ENCODE assay signal across 18 cellular contexts in the genomic region with DNA sequence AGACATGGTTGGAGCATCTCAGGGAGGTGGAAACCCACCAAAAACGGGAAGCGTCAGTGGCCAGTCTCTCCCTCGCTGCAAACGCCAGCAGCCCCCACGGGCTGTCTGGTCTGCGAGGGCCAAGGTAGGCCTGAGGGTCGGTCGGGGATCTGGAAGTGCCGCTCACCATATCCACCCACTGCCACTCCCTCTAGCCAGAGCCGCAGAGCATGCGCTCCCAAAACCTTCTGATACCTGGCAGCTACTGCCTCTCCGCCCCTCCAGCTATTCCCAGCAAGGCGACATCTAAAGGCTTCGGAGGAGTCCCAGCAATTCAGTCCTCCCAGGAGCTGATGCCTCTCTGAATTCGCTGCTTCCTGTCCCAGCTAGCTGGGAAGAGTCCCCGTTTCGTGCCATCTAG. TPM values are rescaled to one million over a fixed set of nuclear protein-coding genes. Genes with fewer than 3 reads are reported as not detected.
DNase-seq lines count a peak whose midpoint lies in the region; ATAC-seq, FAIRE-seq and TF ChIP-seq lines count a peak whose summit lies in the region.
"Had no signal": no experiment of that assay in that cellular context is flagged by ENCODE, and none has a peak within 500 bp of the region (broad histone marks: within the 10 kb centered on the region; RNA-seq: fewer than 3 reads in every experiment).

No MANE protein-coding gene starts in this region.

- no peaks in the 10 kb centered on the region; the same call in 1 of the 3 replicates for H3K9me3 Mint-ChIP-seq in GM23338
- H3K9me3 Mint-ChIP-seq in activated T-helper 1 cell treated with anti-CD3 and anti-CD28 coated beads, Interleukin-12 subunit alpha, Interleukin-12 subunit beta, Interleukin-2, Interleukin-4 antibody, amounts not matched to agents 30 ng/mL and 10 ng/mL and 1 ng/mL, durations not matched to agents 14 hours and 24 hours and 36 hours = no peaks in the 10 kb centered on the region
- H3K9me3 Mint-ChIP-seq: HFFc6 had no signal

- H4K8ac ChIP-seq in H1 (ENCODE audit: extremely low read depth, insufficient read depth, low read length) (peak overlapping the region; percentile 18), trophoblast cell (ENCODE audit: low read depth, low read length) (no peak overlapping the region)

- H3K4ac ChIP-seq in H1 (replicated peaks; ENCODE audit: insufficient read length, low read depth, low read length) (no peak overlapping the region), trophoblast cell (ENCODE audit: low read depth, low read length) (peak overlapping the region; percentile 75)

- H4K20me1 ChIP-seq in GM23338 (replicated peaks; ENCODE audit: insufficient read depth) (peaks cover 78% of the 10 kb centered on the region), H1 (replicated peaks in 1 of 2; ENCODE audit: control insufficient read depth in 1 of 2, insufficient read depth in 2 of 2, low read length in 2 of 2) (peaks cover 51 to 55% of the 10 kb centered on the region in 2 experiments)

- H3K56ac ChIP-seq in H1 (replicated peaks; ENCODE audit: insufficient read length, low read depth, low read length) = no peak overlapping the region

- no peak for TF ChIP-seq POLR2A in H1 (IDR thresholded peaks at IDR 0.05; ENCODE audit: control extremely low read depth in 1 of 2, low read depth in 2 of 2, low read length in 2 of 2)
- TF ChIP-seq POLR2A in testis (IDR thresholded peaks at IDR 0.05) = no peak
- TF ChIP-seq POLR2A in esophagus muscularis mucosa (IDR thresholded peaks at IDR 0.05; ENCODE audit: low read depth) = no peak

- TF ChIP-seq EP300 in H1 (IDR thresholded peaks at IDR 0.05; ENCODE audit: borderline replicate concordance in 1 of 2, low read depth in 2 of 2, low read length in 2 of 2) (no peak), esophagus muscularis mucosa (IDR thresholded peaks at IDR 0.05) (no peak)

- H2BK15ac ChIP-seq in H1 (ENCODE audit: low read length) = no peak overlapping the region

- H3K9me3 ChIP-seq in H1 (ENCODE audit: insufficient read depth in 2 of 2, low read depth in 1 of 2, low read length in 1 of 2) (no peaks in the 10 kb centered on the region), trophoblast cell (ENCODE audit: insufficient read depth, low read depth, low read length) (no peaks in the 10 kb centered on the region), testis (no peaks in the 10 kb centered on the region), esophagus muscularis mucosa (no peaks in the 10 kb centered on the region)
- H3K9me3 ChIP-seq: BE2C had no signal

- H3K4me1 ChIP-seq in GM23338 (ENCODE audit: insufficient read depth) = peaks cover 7% of the 10 kb centered on the region; the same call in 1 of the 2 replicates
- peaks cover 0 to 14% (median 4%) of the 10 kb centered on the region in 4 experiments; a peak in 5 of 7 replicates for H3K4me1 ChIP-seq in H1 (replicated peaks in 1 of 4; ENCODE audit: control insufficient read depth in 3 of 4, insufficient read depth in 4 of 4, low read length in 3 of 4)
- peaks cover 3% of the 10 kb centered on the region in 2 experiments for H3K4me1 ChIP-seq in trophoblast cell (ENCODE audit: control insufficient read depth in 1 of 2, insufficient read depth in 2 of 2, low read length in 2 of 2)
- H3K4me1 ChIP-seq in testis = peaks cover 40% of the 10 kb centered on the region
- H3K4me1 ChIP-seq in esophagus muscularis mucosa = peaks cover 70 to 91% (median 90%) of the 10 kb centered on the region in 4 donors

- H3K27ac Mint-ChIP-seq in GM23338 = peak overlapping the region; percentile 51; the same call in 1 of the 2 replicates
- H3K27ac Mint-ChIP-seq in activated T-helper 1 cell treated with anti-CD3 and anti-CD28 coated beads, Interleukin-12 subunit alpha, Interleukin-12 subunit beta, Interleukin-2, Interleukin-4 antibody, amounts not matched to agents 30 ng/mL and 10 ng/mL and 1 ng/mL, durations not matched to agents 14 hours and 24 hours and 36 hours = peak overlapping the region; percentile 10
- H3K27ac Mint-ChIP-seq: HFFc6 had no signal

- no peaks in the 10 kb centered on the region for H3K9me2 ChIP-seq in GM23338 (ENCODE audit: insufficient read depth)

- POLR2A ChIA-PET in H1 (lab: Charles Lee; ENCODE audit: partially characterized antibody) = interaction anchor here (0.6 to 4.2 kb wide), 10 partner anchors 12 to 302 kb away, joined by 3 to 26 read pairs (median 4); a partner anchor contains a TSS

- H3K14ac ChIP-seq in H1 (ENCODE audit: insufficient read length) (no peak overlapping the region), trophoblast cell (ENCODE audit: low read length) (no peak overlapping the region)

- no peak overlapping the region for H2BK12ac ChIP-seq in H1 (ENCODE audit: low read depth, low read length)
- no peak overlapping the region for H2BK12ac ChIP-seq in trophoblast cell (ENCODE audit: low read length)

- H3K4me1 Mint-ChIP-seq in GM23338 = peaks cover 43% of the 10 kb centered on the region
- H3K4me1 Mint-ChIP-seq in activated T-helper 1 cell treated with anti-CD3 and anti-CD28 coated beads, Interleukin-12 subunit alpha, Interleukin-12 subunit beta, Interleukin-2, Interleukin-4 antibody, amounts not matched to agents 30 ng/mL and 10 ng/mL and 1 ng/mL, durations not matched to agents 14 hours and 24 hours and 36 hours (ENCODE audit: low read depth) = peaks cover 35% of the 10 kb centered on the region

- no peak for TF ChIP-seq RAD21 in H1 (IDR thresholded peaks at IDR 0.05 in 1 of 2, conservative IDR thresholded peaks at IDR 0.05 in 1 of 2; ENCODE audit: low read depth in 2 of 2, low read length in 2 of 2)

- H2BK20ac ChIP-seq in H1 (ENCODE audit: low read length) = no peak overlapping the region

- CTCF ChIA-PET in H1 (lab: Charles Lee; ENCODE audit: partially characterized antibody) = interaction anchor here (0.8 to 4.6 kb wide), 14 partner anchors 10 to 127 kb away, joined by 3 to 48 read pairs (median 6); no protein-coding TSS in a partner anchor

- peaks cover 16% of the 10 kb centered on the region for H3K27me3 Mint-ChIP-seq in GM23338 (ENCODE audit: insufficient read depth, low read depth, poor library complexity)
- no peaks in the 10 kb centered on the region for H3K27me3 Mint-ChIP-seq in activated T-helper 1 cell treated with anti-CD3 and anti-CD28 coated beads, Interleukin-12 subunit alpha, Interleukin-12 subunit beta, Interleukin-2, Interleukin-4 antibody, amounts not matched to agents 30 ng/mL and 10 ng/mL and 1 ng/mL, durations not matched to agents 14 hours and 24 hours and 36 hours (ENCODE audit: insufficient read depth)

- H3K27ac ChIP-seq in GM23338 (ENCODE audit: low read depth) (peak overlapping the region; percentile 50), H1 (ENCODE audit: low read depth, low read length) (no peak overlapping the region), trophoblast cell (ENCODE audit: low read depth, low read length) (no peak overlapping the region), testis (no peak overlapping the region), esophagus muscularis mucosa (replicated peaks in 1 of 4) (peak overlapping the region in 1 of 4 donors; percentile 85)

- no peaks in the 10 kb centered on the region for H3K27me3 ChIP-seq in GM23338 (ENCODE audit: insufficient read depth)
- no peaks in the 10 kb centered on the region for H3K27me3 ChIP-seq in H1 (replicated peaks in 1 of 4; ENCODE audit: control insufficient read depth in 3 of 4, extremely low read depth in 1 of 4, insufficient read depth in 3 of 4, low read length in 3 of 4)
- no peaks in the 10 kb centered on the region for H3K27me3 ChIP-seq in trophoblast cell (ENCODE audit: insufficient read depth, low read length)
- H3K27me3 ChIP-seq in testis = no peaks in the 10 kb centered on the region
- H3K27me3 ChIP-seq in esophagus muscularis mucosa = no peaks in the 10 kb centered on the region
- H3K27me3 ChIP-seq: BE2C had no signal

- H2BK5ac ChIP-seq in H1 (ENCODE audit: low read depth, low read length) (no peak overlapping the region; the same call in 1 of the 2 replicates), trophoblast cell (ENCODE audit: low read depth, low read length, poor library complexity) (no peak overlapping the region)

- H3K23me2 ChIP-seq in H1 (ENCODE audit: low read depth, low read length) = peaks cover 8% of the 10 kb centered on the region

- H3K18ac ChIP-seq in H1 (ENCODE audit: extremely low read depth, low read length) (no peak overlapping the region), trophoblast cell (ENCODE audit: low read length) (no peak overlapping the region)

- H3K4me3 ChIP-seq in GM23338 (no peak overlapping the region), H1 (ENCODE audit: extremely low read depth in 1 of 4, insufficient read depth in 2 of 4, low read depth in 3 of 4, low read length in 4 of 4) (no peak overlapping the region), trophoblast cell (ENCODE audit: low read depth, low read length) (no peak overlapping the region), testis (no peak overlapping the region), esophagus muscularis mucosa (no peak overlapping the region)

- no peak for TF ChIP-seq CTCF in GM23338 (conservative IDR thresholded peaks at IDR 0.05; ENCODE audit: low read depth in 2 of 2)
- no peak for TF ChIP-seq CTCF in H1 (IDR thresholded peaks at IDR 0.05; ENCODE audit: control extremely low read depth in 1 of 3, insufficient read depth in 1 of 3, low read depth in 1 of 3, low read length in 3 of 3)
- TF ChIP-seq CTCF in testis (IDR thresholded peaks at IDR 0.05) = no peak
- no peak for TF ChIP-seq CTCF in esophagus muscularis mucosa (IDR thresholded peaks at IDR 0.05)

- H4K12ac ChIP-seq in trophoblast cell (ENCODE audit: low read depth, low read length) = no peak overlapping the region

- no peak overlapping the region for H2AFZ ChIP-seq in GM23338
- no peak overlapping the region for H2AFZ ChIP-seq in H1 (ENCODE audit: low read length)
- no peak overlapping the region for H2AFZ ChIP-seq in trophoblast cell (ENCODE audit: insufficient read depth, low read length, poor library complexity)

- WGBS in H1 (ENCODE audit: extremely low coverage in 1 of 2, insufficient coverage in 1 of 2, insufficient read length in 1 of 2, insufficient replicate concordance in 2 of 2, low coverage in 1 of 2, low lambda C conversion rate in 2 of 2, missing lambda C conversion rate in 1 of 2), 2 experiments = 89% methylated on average over 17 of the region's 17 CpGs; no CpG with 5 or more reads in 1 of the 2 experiments
- WGBS in trophoblast cell (ENCODE audit: extremely low coverage, insufficient coverage, insufficient read length) = no CpG with 5 or more reads among the region's 17 CpGs
- WGBS in testis, 2 donors = 82 to 86% methylated on average over 17 of the region's 17 CpGs
- 85% methylated on average over 10 of the region's 17 CpGs for WGBS in esophagus muscularis mucosa

- H4K91ac ChIP-seq in H1 (replicated peaks; ENCODE audit: insufficient read length, low read length) = no peak overlapping the region
- no peak overlapping the region for H4K91ac ChIP-seq in trophoblast cell (ENCODE audit: low read depth, low read length)

- H3K36me3 ChIP-seq in GM23338 (ENCODE audit: insufficient read depth) = peaks cover 10% of the 10 kb centered on the region
- peaks cover 5 to 23% (median 17%) of the 10 kb centered on the region in 4 experiments; a peak in 6 of 8 replicates for H3K36me3 ChIP-seq in H1 (ENCODE audit: control insufficient read depth in 2 of 4, insufficient read depth in 4 of 4, low read length in 3 of 4)
- H3K36me3 ChIP-seq in trophoblast cell (ENCODE audit: control insufficient read depth in 1 of 2, insufficient read depth in 2 of 2, low read length in 2 of 2) = peaks cover 40 to 48% of the 10 kb centered on the region in 2 experiments
- no peaks in the 10 kb centered on the region for H3K36me3 ChIP-seq in testis (ENCODE audit: low read depth, missing control alignments)
- H3K36me3 ChIP-seq in esophagus muscularis mucosa = peaks cover 0 to 34% (median 21%) of the 10 kb centered on the region in 4 donors

- H3K9ac ChIP-seq in H1 (replicated peaks in 1 of 4; ENCODE audit: extremely low read depth in 1 of 4, low read depth in 3 of 4, low read length in 3 of 4) (0 out of 7 replicates have a peak overlapping the region, but pooled peaks of 1 of the 4 experiments have one; percentile 7), trophoblast cell (ENCODE audit: low read length) (no peak overlapping the region)

- H3F3A ChIP-seq in GM23338 (replicated peaks; ENCODE audit: low read depth) = no peaks in the 10 kb centered on the region

- H3K79me1 ChIP-seq in H1 (ENCODE audit: low read depth, low read length) = peaks cover 18% of the 10 kb centered on the region; the same call in 1 of the 2 replicates
- H3K79me1 ChIP-seq in trophoblast cell (ENCODE audit: low read length) = peaks cover 10% of the 10 kb centered on the region

- peaks cover 38% of the 10 kb centered on the region for H3K36me3 Mint-ChIP-seq in GM23338 (ENCODE audit: low read depth)
- H3K36me3 Mint-ChIP-seq in activated T-helper 1 cell treated with anti-CD3 and anti-CD28 coated beads, Interleukin-12 subunit alpha, Interleukin-12 subunit beta, Interleukin-2, Interleukin-4 antibody, amounts not matched to agents 30 ng/mL and 10 ng/mL and 1 ng/mL, durations not matched to agents 14 hours and 24 hours and 36 hours (ENCODE audit: low read depth) = peaks cover 26% of the 10 kb centered on the region

- intact Hi-C loops in activated T-helper 1 cell treated with anti-CD3 and anti-CD28 coated beads, Interleukin-12 subunit alpha, Interleukin-12 subunit beta, Interleukin-2, Interleukin-4 antibody, amounts not matched to agents 30 ng/mL and 10 ng/mL and 1 ng/mL, durations not matched to agents 14 hours and 24 hours and 36 hours (cut with micrococcal nuclease) = no loop called here
- intact Hi-C loops in testis (cut with DNase I; ENCODE audit: low total_unique reads) = no loop called here
- intact Hi-C loops in esophagus muscularis mucosa (cut with DNase I) = no loop called here

- no peak overlapping the region for H3K4me2 ChIP-seq in GM23338
- H3K4me2 ChIP-seq in H1 (ENCODE audit: insufficient read depth in 1 of 2, low read depth in 2 of 2, low read length in 2 of 2) = no peak overlapping the region
- no peak overlapping the region for H3K4me2 ChIP-seq in trophoblast cell (ENCODE audit: low read length)

- H3K79me2 ChIP-seq in GM23338 (replicated peaks; ENCODE audit: insufficient read depth) = peaks cover 81% of the 10 kb centered on the region
- H3K79me2 ChIP-seq in H1 (ENCODE audit: control insufficient read depth in 1 of 2, insufficient read depth in 2 of 2, low read length in 2 of 2) = peaks cover 46 to 88% of the 10 kb centered on the region in 2 experiments
- peaks cover 39% of the 10 kb centered on the region for H3K79me2 ChIP-seq in trophoblast cell (ENCODE audit: control insufficient read depth, insufficient read depth, low read length, poor library complexity)

- H2BK120ac ChIP-seq in H1 (replicated peaks; ENCODE audit: low read depth, low read length) (no peak overlapping the region), trophoblast cell (ENCODE audit: insufficient read depth, low read length, poor library complexity) (no peak overlapping the region)

- DNase-seq in GM23338 (ENCODE audit: low spot score) (peak; percentile 32), H1 (ENCODE audit: low read depth in 1 of 2, low spot score in 2 of 2) (no peak), trophoblast cell (no peak), SIG-M5 (lab: John Stamatoyannopoulos, UW) (no peak), testis (no peak), esophagus muscularis mucosa (ENCODE audit: extremely low spot score) (no peak), cerebellar cortex (ENCODE audit: low spot score) (no peak)
- DNase-seq in activated T-helper 1 cell treated with anti-CD3 and anti-CD28 coated beads, Interleukin-12 subunit alpha, Interleukin-12 subunit beta, Interleukin-2, Interleukin-4 antibody, amounts not matched to agents 30 ng/mL and 10 ng/mL and 1 ng/mL, durations not matched to agents 14 hours and 24 hours and 36 hours (ENCODE audit: low spot score) = no peak
- DNase-seq: BE2C, DMS 273 treated with DMSO at 0.1 percent for 48 hours, GOT3, HFFc6, NCI-H1930, NCI-H2171 treated with DMSO at 0.1 percent for 48 hours, NCI-H510A, SHP77 had no signal

- no peak for ATAC-seq in GM23338
- ATAC-seq: Panc1 had no signal

- H4K5ac ChIP-seq in H1 (ENCODE audit: insufficient read length, low read depth, low read length) = no peak overlapping the region

- H3K23ac ChIP-seq in H1 (ENCODE audit: insufficient read length) = no peak overlapping the region
- H3K23ac ChIP-seq in trophoblast cell (ENCODE audit: low read length) = no peak overlapping the region

- peak overlapping the region; percentile 17; the same call in 1 of the 3 replicates for H3K4me3 Mint-ChIP-seq in GM23338
- no peak overlapping the region for H3K4me3 Mint-ChIP-seq in activated T-helper 1 cell treated with anti-CD3 and anti-CD28 coated beads, Interleukin-12 subunit alpha, Interleukin-12 subunit beta, Interleukin-2, Interleukin-4 antibody, amounts not matched to agents 30 ng/mL and 10 ng/mL and 1 ng/mL, durations not matched to agents 14 hours and 24 hours and 36 hours
- H3K4me3 Mint-ChIP-seq: HFFc6 had no signal

- no peak overlapping the region for H2AK5ac ChIP-seq in H1 (ENCODE audit: low read depth, low read length)
- no peak overlapping the region for H2AK5ac ChIP-seq in trophoblast cell (ENCODE audit: low read length)

- FAIRE-seq in H1 (lab: Jason Lieb, UNC) = no peak
- FAIRE-seq: HTR-8/SVneo had no signal

RNA-seq across cellular contexts. Expression of a gene that starts 4.4 kb away (rescaled TPM):
- total RNA-seq in GM23338 (2014; rRNA removed; shearing (Covaris generic)) = 25.5 and 31.9 TPM in 2 replicates
- polyA plus RNA-seq in GM23338 (2016; fragmentation: Nextera tagmentation; extraction: Ambion mirVana) = 8.9 and 11.5 TPM in 2 replicates
- total RNA-seq in activated T-helper 1 cell treated with anti-CD3 and anti-CD28 coated beads, Interleukin-12 subunit alpha, Interleukin-12 subunit beta, Interleukin-2, Interleukin-4 antibody, amounts not matched to agents 30 ng/mL and 10 ng/mL and 1 ng/mL, durations not matched to agents 14 hours and 24 hours and 36 hours = 25.1 and 26.6 TPM in 2 replicates
- total RNA-seq in H1 (2021; fragmentation: NEBNext Ultra II Directional; extraction: Animal tissue kit (Norgen Biotek cat#: 25700)) = 24.4 and 24.8 TPM in 2 replicates
- 17.1 and 29.1 TPM in 2 replicates for polyA plus RNA-seq in H1 (2011; rRNA removed)
- polyA plus RNA-seq in H1 (2011; cell fraction: cytosol; rRNA removed) = 16.6 TPM
- polyA plus RNA-seq in H1 (2011; cell fraction: nucleus; rRNA removed) = 36.2 TPM
- 22.3 to 27.7 TPM (median 25.3 TPM) in 4 replicates for polyA plus RNA-seq in H1 (2012, experiment 1 of 2)
- polyA plus RNA-seq in H1 (2012, experiment 2 of 2) = 18.2 TPM
- polyA plus RNA-seq in H1 (2013, experiment 1 of 2) = 31.2 TPM
- polyA plus RNA-seq in H1 (2013, experiment 2 of 2) = 30.1 TPM
- polyA minus RNA-seq in H1 (2011; rRNA and poly(A)+ RNA removed) = 9.1 and 10.6 TPM in 2 replicates
- 10.7 TPM for polyA minus RNA-seq in H1 (2011; cell fraction: cytosol; rRNA and poly(A)+ RNA removed)
- polyA minus RNA-seq in H1 (2011; cell fraction: nucleus; rRNA and poly(A)+ RNA removed) = 13.1 TPM
- 20.5 TPM in 2 replicates for polyA plus RNA-seq in trophoblast cell (2013)
- total RNA-seq in testis = 10 to 100 TPM; 33.0 to 37.2 TPM
- polyA plus RNA-seq in testis (ENCODE audit: insufficient read depth, low read depth, low replicate concordance) = 22.9 TPM
- total RNA-seq in esophagus muscularis mucosa = 10 to 100 TPM; 22.4 to 30.3 (median 26.5) TPM

RNA-seq across cellular contexts. Expression of a gene that starts 4.8 kb away (rescaled TPM):
- 131 and 140 TPM in 2 replicates for total RNA-seq in GM23338 (2014; rRNA removed; shearing (Covaris generic))
- polyA plus RNA-seq in GM23338 (2016; fragmentation: Nextera tagmentation; extraction: Ambion mirVana) (58.0 and 62.1 TPM in 2 replicates), H1 (2011; rRNA removed) (187 and 298 TPM in 2 replicates), testis (ENCODE audit: insufficient read depth, low read depth, low replicate concordance) (213 TPM)
- 106 and 116 TPM in 2 replicates for total RNA-seq in activated T-helper 1 cell treated with anti-CD3 and anti-CD28 coated beads, Interleukin-12 subunit alpha, Interleukin-12 subunit beta, Interleukin-2, Interleukin-4 antibody, amounts not matched to agents 30 ng/mL and 10 ng/mL and 1 ng/mL, durations not matched to agents 14 hours and 24 hours and 36 hours
- 120 and 124 TPM in 2 replicates for total RNA-seq in H1 (2021; fragmentation: NEBNext Ultra II Directional; extraction: Animal tissue kit (Norgen Biotek cat#: 25700))
- 187 TPM for polyA plus RNA-seq in H1 (2011; cell fraction: cytosol; rRNA removed)
- 357 TPM for polyA plus RNA-seq in H1 (2011; cell fraction: nucleus; rRNA removed)
- polyA plus RNA-seq in H1 (2012, experiment 1 of 2) = 79.5 to 127 TPM (median 116 TPM) in 4 replicates
- 86.4 TPM for polyA plus RNA-seq in H1 (2012, experiment 2 of 2)
- polyA plus RNA-seq in H1 (2013, experiment 1 of 2) = 74.9 TPM
- polyA plus RNA-seq in H1 (2013, experiment 2 of 2) = 72.9 TPM
- 98.5 and 101 TPM in 2 replicates for polyA minus RNA-seq in H1 (2011; rRNA and poly(A)+ RNA removed)
- 89.5 TPM for polyA minus RNA-seq in H1 (2011; cell fraction: cytosol; rRNA and poly(A)+ RNA removed)
- 111 TPM for polyA minus RNA-seq in H1 (2011; cell fraction: nucleus; rRNA and poly(A)+ RNA removed)
- 65.1 and 66.3 TPM in 2 replicates for polyA plus RNA-seq in trophoblast cell (2013)
- total RNA-seq in testis (100 to 1,000 TPM; 229 to 308 TPM), esophagus muscularis mucosa (100 to 1,000 TPM in 2 of 4 donors, 10 to 100 TPM in 2; 85.2 to 119 (median 101) TPM)

RNA-seq across cellular contexts. Expression of a gene that starts 24.5 kb away (rescaled TPM):
- total RNA-seq in GM23338 (2014; rRNA removed; shearing (Covaris generic)) = 66.6 and 68.0 TPM in 2 replicates
- polyA plus RNA-seq in GM23338 (2016; fragmentation: Nextera tagmentation; extraction: Ambion mirVana) (53.8 and 53.9 TPM in 2 replicates), H1 (2011; rRNA removed) (24.4 and 34.9 TPM in 2 replicates), testis (ENCODE audit: insufficient read depth, low read depth, low replicate concordance) (22.6 TPM)
- total RNA-seq in activated T-helper 1 cell treated with anti-CD3 and anti-CD28 coated beads, Interleukin-12 subunit alpha, Interleukin-12 subunit beta, Interleukin-2, Interleukin-4 antibody, amounts not matched to agents 30 ng/mL and 10 ng/mL and 1 ng/mL, durations not matched to agents 14 hours and 24 hours and 36 hours = 88.6 and 92.9 TPM in 2 replicates
- 63.8 and 73.1 TPM in 2 replicates for total RNA-seq in H1 (2021; fragmentation: NEBNext Ultra II Directional; extraction: Animal tissue kit (Norgen Biotek cat#: 25700))
- 21.8 TPM for polyA plus RNA-seq in H1 (2011; cell fraction: cytosol; rRNA removed)
- 52.7 TPM for polyA plus RNA-seq in H1 (2011; cell fraction: nucleus; rRNA removed)
- 40.6 to 71.6 TPM (median 66.7 TPM) in 4 replicates for polyA plus RNA-seq in H1 (2012, experiment 1 of 2)
- 66.5 TPM for polyA plus RNA-seq in H1 (2012, experiment 2 of 2)
- polyA plus RNA-seq in H1 (2013, experiment 1 of 2) = 39.4 TPM
- polyA plus RNA-seq in H1 (2013, experiment 2 of 2) = 39.7 TPM
- 19.5 and 29.8 TPM in 2 replicates for polyA minus RNA-seq in H1 (2011; rRNA and poly(A)+ RNA removed)
- 43.1 TPM for polyA minus RNA-seq in H1 (2011; cell fraction: cytosol; rRNA and poly(A)+ RNA removed)
- 20.4 TPM for polyA minus RNA-seq in H1 (2011; cell fraction: nucleus; rRNA and poly(A)+ RNA removed)
- 69.9 and 71.7 TPM in 2 replicates for polyA plus RNA-seq in trophoblast cell (2013)
- total RNA-seq in testis (10 to 100 TPM; 25.6 to 35.4 TPM), esophagus muscularis mucosa (10 to 100 TPM; 12.8 to 33.3 (median 22.4) TPM)

RNA-seq across cellular contexts. Expression of a gene that starts 46.9 kb away (rescaled TPM):
- total RNA-seq in GM23338 (2014; rRNA removed; shearing (Covaris generic)) = 249 and 272 TPM in 2 replicates
- polyA plus RNA-seq in GM23338 (2016; fragmentation: Nextera tagmentation; extraction: Ambion mirVana) (103 and 109 TPM in 2 replicates), H1 (2011; rRNA removed) (351 and 475 TPM in 2 replicates), testis (ENCODE audit: insufficient read depth, low read depth, low replicate concordance) (91.0 TPM)
- total RNA-seq in activated T-helper 1 cell treated with anti-CD3 and anti-CD28 coated beads, Interleukin-12 subunit alpha, Interleukin-12 subunit beta, Interleukin-2, Interleukin-4 antibody, amounts not matched to agents 30 ng/mL and 10 ng/mL and 1 ng/mL, durations not matched to agents 14 hours and 24 hours and 36 hours = 264 and 267 TPM in 2 replicates
- 290 and 291 TPM in 2 replicates for total RNA-seq in H1 (2021; fragmentation: NEBNext Ultra II Directional; extraction: Animal tissue kit (Norgen Biotek cat#: 25700))
- polyA plus RNA-seq in H1 (2011; cell fraction: cytosol; rRNA removed) = 305 TPM
- 293 TPM for polyA plus RNA-seq in H1 (2011; cell fraction: nucleus; rRNA removed)
- 192 to 294 TPM (median 290 TPM) in 4 replicates for polyA plus RNA-seq in H1 (2012, experiment 1 of 2)
- 364 TPM for polyA plus RNA-seq in H1 (2012, experiment 2 of 2)
- polyA plus RNA-seq in H1 (2013, experiment 1 of 2) = 328 TPM
- 322 TPM for polyA plus RNA-seq in H1 (2013, experiment 2 of 2)
- polyA minus RNA-seq in H1 (2011; rRNA and poly(A)+ RNA removed) = 271 and 323 TPM in 2 replicates
- polyA minus RNA-seq in H1 (2011; cell fraction: cytosol; rRNA and poly(A)+ RNA removed) = 153 TPM
- polyA minus RNA-seq in H1 (2011; cell fraction: nucleus; rRNA and poly(A)+ RNA removed) = 89.0 TPM
- polyA plus RNA-seq in trophoblast cell (2013) = 134 and 139 TPM in 2 replicates
- total RNA-seq in testis (10 to 100 TPM; 58.1 to 69.9 TPM), esophagus muscularis mucosa (10 to 100 TPM; 42.8 to 93.6 (median 66.7) TPM)
